In genomic region chr5:136814621-136815378, GRCh38 we compare ENCODE assay signal across 1 cellular context.
TF ChIP-seq lines count a peak whose summit lies in the region.

No MANE protein-coding gene starts in this region.

TF ChIP-seq in GM23338, 12 proteins besides CTCF, POLR2A, EP300 and RAD21 (continued from another document):
- no peak for TF ChIP-seq ZNF462 (CRISPR knock-in tag; IDR thresholded peaks at IDR 0.05)
